In the genomic region with DNA sequence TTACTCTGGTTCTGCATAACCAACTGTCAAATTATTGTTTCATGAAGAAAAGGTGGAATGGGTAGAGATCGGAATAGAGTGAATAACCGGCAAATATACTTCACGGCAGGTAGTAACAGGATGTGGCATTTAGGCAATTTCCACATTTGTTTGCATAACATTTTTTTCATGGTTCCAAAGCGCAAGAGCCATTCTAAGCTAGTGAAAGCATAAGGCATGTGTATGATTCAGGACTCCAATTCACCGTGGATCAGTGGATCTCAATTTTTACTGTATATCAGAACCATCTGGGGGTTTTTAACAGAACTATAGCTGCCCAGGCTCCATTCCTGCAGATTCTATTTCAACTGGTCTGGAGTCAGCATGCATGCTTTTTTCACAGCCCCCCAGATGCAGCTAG, we compare ENCODE assay signal across 11 cellular contexts. TPM values are rescaled to one million over a fixed set of nuclear protein-coding genes. Genes with fewer than 3 reads are reported as not detected.
DNase-seq lines count a peak whose midpoint lies in the region; ATAC-seq and TF ChIP-seq lines count a peak whose summit lies in the region.
"Had no signal": no experiment of that assay in that cellular context is flagged by ENCODE, and none has a peak within 500 bp of the region (broad histone marks: within the 10 kb centered on the region; RNA-seq: fewer than 3 reads in every experiment).

No MANE protein-coding gene starts in this region.

- TF ChIP-seq POLR2A in transverse colon (IDR thresholded peaks at IDR 0.05) = no peak

- DNase-seq in activated T-cell treated with anti-CD3 and anti-CD28 coated beads, Interleukin-2, amount 50 U/mL, for 72 hours = no peak
- no peak for DNase-seq in activated T-cell treated with anti-CD3 and anti-CD28 coated beads, Interleukin-2, amount 50 U/mL, for 24 hours
- no peak for DNase-seq in coronary artery (ENCODE audit: low spot score)
- DNase-seq in mesothelial cell of epicardium (ENCODE audit: low spot score in 2 of 2, unreplicated experiment in 2 of 2) = no peak
- no peak for DNase-seq in transverse colon
- DNase-seq in NCI-H1436 treated with DMSO at 0.1 percent for 48 hours (lab: John Stamatoyannopoulos, UW) = no peak
- DNase-seq: activated B cell treated with CpG ODN at 0.5 μM for 24 hours, foreskin melanocyte, H7 had no signal

- WGBS in transverse colon (ENCODE audit: low coverage in 1 of 2), 2 donors = 40 to 63% methylated on average over 5 of the region's 5 CpGs

- TF ChIP-seq CTCF in coronary artery (IDR thresholded peaks at IDR 0.05) = no peak
- no peak for TF ChIP-seq CTCF in mesothelial cell of epicardium (IDR thresholded peaks at IDR 0.05; ENCODE audit: unreplicated experiment)
- no peak for TF ChIP-seq CTCF in transverse colon (IDR thresholded peaks at IDR 0.05)

- H3K27ac ChIP-seq in coronary artery (peak overlapping the region; percentile 65 to 93), transverse colon (peak overlapping the region; percentile 77 to 88 (median 83))

- no peak for TF ChIP-seq EP300 in transverse colon (IDR thresholded peaks at IDR 0.05; ENCODE audit: low read depth)

- ATAC-seq in activated T-cell treated with anti-CD3 and anti-CD28 coated beads, Interleukin-2, amount 50 U/mL, for 72 hours (replicated peaks in 1 of 2) = no peak
- ATAC-seq in HG02678 (IDR thresholded peaks at IDR 0.05; ENCODE audit: unreplicated experiment) = no peak
- ATAC-seq in GM19351 (IDR thresholded peaks at IDR 0.05; ENCODE audit: unreplicated experiment) = no peak

- H3K9me3 ChIP-seq in transverse colon = no peaks in the 10 kb centered on the region

- H3K9me3 Mint-ChIP-seq in activated T-cell treated with anti-CD3 and anti-CD28 coated beads, Interleukin-2, amount 50 U/mL, for 72 hours = no peaks in the 10 kb centered on the region
- no peaks in the 10 kb centered on the region for H3K9me3 Mint-ChIP-seq in activated T-cell treated with anti-CD3 and anti-CD28 coated beads, Interleukin-2, amount 50 U/mL, for 24 hours
- H3K9me3 Mint-ChIP-seq in mesothelial cell of epicardium = no peaks in the 10 kb centered on the region
- H3K9me3 Mint-ChIP-seq: activated B cell treated with CpG ODN at 0.5 μM for 24 hours had no signal

- H3K4me3 ChIP-seq in coronary artery = peak overlapping the region; percentile 54
- no peak overlapping the region for H3K4me3 ChIP-seq in transverse colon

- H3K4me3 Mint-ChIP-seq in activated T-cell treated with anti-CD3 and anti-CD28 coated beads, Interleukin-2, amount 50 U/mL, for 72 hours = peak overlapping the region in 1 of 2 donors; percentile 6
- no peak overlapping the region for H3K4me3 Mint-ChIP-seq in activated T-cell treated with anti-CD3 and anti-CD28 coated beads, Interleukin-2, amount 50 U/mL, for 24 hours
- H3K4me3 Mint-ChIP-seq in mesothelial cell of epicardium = no peak overlapping the region
- H3K4me3 Mint-ChIP-seq: activated B cell treated with CpG ODN at 0.5 μM for 24 hours had no signal

- in situ Hi-C loops in transverse colon (cut with MboI; ENCODE audit: low pct_ligation_motif_present in 1 of 4, low pct_unique_long_range_greater_than_20kb in 1 of 4, low sequenced_read_pairs in 3 of 4) = no loop called here

- intact Hi-C loops in transverse colon (cut with DNase I; ENCODE audit: low total_unique reads) = no loop called here

- no peaks in the 10 kb centered on the region for H3K36me3 ChIP-seq in transverse colon

- peaks cover 0 to 2% of the 10 kb centered on the region in 2 donors for H3K36me3 Mint-ChIP-seq in activated T-cell treated with anti-CD3 and anti-CD28 coated beads, Interleukin-2, amount 50 U/mL, for 72 hours (ENCODE audit: insufficient read depth in 2 of 2)
- H3K36me3 Mint-ChIP-seq in activated T-cell treated with anti-CD3 and anti-CD28 coated beads, Interleukin-2, amount 50 U/mL, for 24 hours (ENCODE audit: low read depth) = peaks cover 2% of the 10 kb centered on the region
- H3K36me3 Mint-ChIP-seq in mesothelial cell of epicardium = no peaks in the 10 kb centered on the region

- H3K27me3 Mint-ChIP-seq in activated T-cell treated with anti-CD3 and anti-CD28 coated beads, Interleukin-2, amount 50 U/mL, for 72 hours (ENCODE audit: low read depth) = no peaks in the 10 kb centered on the region
- H3K27me3 Mint-ChIP-seq in activated T-cell treated with anti-CD3 and anti-CD28 coated beads, Interleukin-2, amount 50 U/mL, for 24 hours = peaks cover under 1% of the 10 kb centered on the region
- H3K27me3 Mint-ChIP-seq in mesothelial cell of epicardium (ENCODE audit: low read depth) = no peaks in the 10 kb centered on the region

- H3K27ac Mint-ChIP-seq in activated T-cell treated with anti-CD3 and anti-CD28 coated beads, Interleukin-2, amount 50 U/mL, for 72 hours = peak overlapping the region; percentile 1
- H3K27ac Mint-ChIP-seq in activated T-cell treated with anti-CD3 and anti-CD28 coated beads, Interleukin-2, amount 50 U/mL, for 24 hours = no peak overlapping the region
- H3K27ac Mint-ChIP-seq in mesothelial cell of epicardium = peak overlapping the region; percentile 92
- H3K27ac Mint-ChIP-seq: activated B cell treated with CpG ODN at 0.5 μM for 24 hours had no signal

- H3K4me1 Mint-ChIP-seq in activated T-cell treated with anti-CD3 and anti-CD28 coated beads, Interleukin-2, amount 50 U/mL, for 72 hours (ENCODE audit: low read depth) = peaks cover 9% of the 10 kb centered on the region
- peaks cover 40% of the 10 kb centered on the region for H3K4me1 Mint-ChIP-seq in activated T-cell treated with anti-CD3 and anti-CD28 coated beads, Interleukin-2, amount 50 U/mL, for 24 hours (ENCODE audit: low read depth)
- H3K4me1 Mint-ChIP-seq in mesothelial cell of epicardium = peaks cover 64% of the 10 kb centered on the region
- H3K4me1 Mint-ChIP-seq: activated B cell treated with CpG ODN at 0.5 μM for 24 hours had no signal

- H3K4me1 ChIP-seq in transverse colon = peaks cover 8 to 67% (median 13%) of the 10 kb centered on the region in 4 donors

- no peaks in the 10 kb centered on the region for H3K27me3 ChIP-seq in transverse colon

RNA-seq across cellular contexts. Expression of gene AFAP1, which starts 30.2 kb away (rescaled TPM):
- total RNA-seq in activated T-cell treated with anti-CD3 and anti-CD28 coated beads, Interleukin-2, amount 50 U/mL, for 72 hours = 10 to 100 TPM; 30.6 to 49.3 TPM
- total RNA-seq in mesothelial cell of epicardium (75.4 to 82.4 TPM (median 79.1 TPM) in 3 replicates), transverse colon (10 to 100 TPM; 25.1 to 56.9 (median 26.4) TPM)
